24 cellular contexts compared by ENCODE assay signal in the genomic region with DNA sequence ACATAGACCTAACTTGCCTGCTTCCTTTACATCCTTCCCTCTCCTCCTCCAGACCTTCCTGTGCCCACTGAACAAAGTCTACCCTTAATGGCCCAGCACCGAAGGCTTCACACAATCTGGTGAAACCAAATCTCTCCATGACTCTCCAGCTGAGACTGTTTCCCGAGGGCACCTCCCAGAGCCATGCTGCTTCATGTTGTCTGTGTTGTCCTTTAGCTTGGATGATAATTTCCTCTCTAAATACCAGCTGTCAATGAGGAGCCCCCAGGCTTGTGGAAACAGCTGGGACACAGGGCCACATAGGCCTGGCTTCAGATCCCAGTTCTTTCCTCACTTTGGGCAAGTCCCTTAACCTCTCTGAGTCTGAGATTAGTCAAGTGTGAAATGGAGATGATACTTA. TPM values are rescaled to one million over a fixed set of nuclear protein-coding genes. Genes with fewer than 3 reads are reported as not detected.
DNase-seq lines count a peak whose midpoint lies in the region; ATAC-seq and TF ChIP-seq lines count a peak whose summit lies in the region.
"Had no signal": no experiment of that assay in that cellular context is flagged by ENCODE, and none has a peak within 500 bp of the region (broad histone marks: within the 10 kb centered on the region; RNA-seq: fewer than 3 reads in every experiment).

No MANE protein-coding gene starts in this region.

- ATAC-seq in HG02970 (IDR thresholded peaks at IDR 0.05; ENCODE audit: low FRiP score, unreplicated experiment), result no peak
- ATAC-seq: activated T-cell treated with anti-CD3 and anti-CD28 coated beads, Interleukin-2, amount 50 U/mL, for 72 hours; HepG2; stimulated activated effector memory CD8-positive, alpha-beta T cell treated with anti-CD3 and anti-CD28 coated beads, Interleukin-12 subunit alpha, Interleukin-12 subunit beta, amount 100 ng/mL, for 72 hours had no signal

- TF ChIP-seq POLR2A in esophagus muscularis mucosa (IDR thresholded peaks at IDR 0.05; ENCODE audit: low read depth) (no peak), sigmoid colon (IDR thresholded peaks at IDR 0.05) (no peak)

- peak; percentile 86 for DNase-seq in NCI-H1694 treated with DMSO at 0.1 percent for 48 hours (lab: John Stamatoyannopoulos, UW)
- peak; percentile 81 for DNase-seq in RPMI7951 (ENCODE audit: low read depth)
- no peak for DNase-seq in esophagus muscularis mucosa (ENCODE audit: extremely low spot score)
- no peak for DNase-seq in sigmoid colon
- no peak for DNase-seq in H7
- no peak for DNase-seq in activated CD4-positive, CD25-positive, alpha-beta regulatory T cell (lab: John Stamatoyannopoulos, UW)
- DNase-seq: activated CD4-positive, alpha-beta T cell treated with anti-CD3 and anti-CD28 coated beads, Interleukin-2, amount 10 ng/mL, durations not matched to agents 7 days and 5 days; activated naive CD4-positive, alpha-beta T cell treated with Interleukin-2 at 50 U/mL for 16 hours; activated T-cell treated with anti-CD3 and anti-CD28 coated beads, Interleukin-2, amount 50 U/mL, for 72 hours; colonic mucosa; NCI-H1092 treated with DMSO at 0.1 percent for 48 hours; NCI-H2107; NCI-H524 treated with DMSO at 0.1 percent for 48 hours; small intestine; stimulated activated CD4-positive, alpha-beta T cell treated with anti-CD3 and anti-CD28 coated beads, Interleukin-2, amount 100 ng/mL, for 24 hours; T-helper 9 cell; WERI-Rb-1 had no signal

- peak overlapping the region; percentile 43 to 86 (median 60) for H3K27ac ChIP-seq in esophagus muscularis mucosa (replicated peaks in 1 of 4)
- H3K27ac ChIP-seq in sigmoid colon, result peak overlapping the region; percentile 24 to 68 (median 54)
- H3K27ac ChIP-seq: colonic mucosa, HL-60, RWPE1, thoracic aorta, WERI-Rb-1 had no signal

- H3K9me3 ChIP-seq in esophagus muscularis mucosa (no peaks in the 10 kb centered on the region), sigmoid colon (no peaks in the 10 kb centered on the region)
- H3K9me3 ChIP-seq: colonic mucosa, HAP-1, thoracic aorta had no signal

- TF ChIP-seq EP300 in esophagus muscularis mucosa (IDR thresholded peaks at IDR 0.05) (no peak), sigmoid colon (IDR thresholded peaks at IDR 0.05) (no peak)

- WGBS in esophagus muscularis mucosa, result 95% methylated on average over 2 of the region's 2 CpGs
- 92% methylated on average over 2 of the region's 2 CpGs for WGBS in sigmoid colon, 2 donors

- intact Hi-C loops in esophagus muscularis mucosa (cut with DNase I) (no loop called here), sigmoid colon (cut with DNase I) (no loop called here)

- H3K4me3 ChIP-seq in esophagus muscularis mucosa (no peak overlapping the region), sigmoid colon (no peak overlapping the region), H7 (ENCODE audit: insufficient read depth, low read depth, low read length) (no peak overlapping the region)
- H3K4me3 ChIP-seq: colonic mucosa, HAP-1, thoracic aorta had no signal

- H3K4me1 ChIP-seq in esophagus muscularis mucosa (peaks cover 53 to 80% (median 77%) of the 10 kb centered on the region in 4 donors), sigmoid colon (peaks cover 0 to 59% (median 48%) of the 10 kb centered on the region in 4 donors)
- H3K4me1 ChIP-seq: colonic mucosa had no signal

- TF ChIP-seq CTCF in esophagus muscularis mucosa (IDR thresholded peaks at IDR 0.05) (no peak), sigmoid colon (IDR thresholded peaks at IDR 0.05) (no peak)

- H3K27me3 ChIP-seq in esophagus muscularis mucosa (no peaks in the 10 kb centered on the region), sigmoid colon (no peaks in the 10 kb centered on the region), H7 (ENCODE audit: control insufficient read depth, insufficient read depth, low read length) (no peaks in the 10 kb centered on the region)
- H3K27me3 ChIP-seq: colonic mucosa had no signal

- H3K36me3 ChIP-seq in esophagus muscularis mucosa (peaks cover under 1 to 74% (median 44%) of the 10 kb centered on the region in 4 donors), sigmoid colon (peaks cover 0 to 69% (median 23%) of the 10 kb centered on the region in 4 donors), H7 (replicated peaks; ENCODE audit: control insufficient read depth, insufficient read depth, low read length) (peaks cover 4% of the 10 kb centered on the region)
- H3K36me3 ChIP-seq: thoracic aorta had no signal

RNA-seq across cellular contexts. Expression of gene DLD, which starts 54.3 kb away (rescaled TPM):
- 66.7 and 75.2 TPM in 2 replicates for total RNA-seq in RPMI7951 (2014; rRNA removed; shearing (Covaris generic))
- total RNA-seq in esophagus muscularis mucosa (100 to 1,000 TPM in 3 of 4 donors, 10 to 100 TPM in 1; 99.9 to 135 (median 119) TPM), sigmoid colon (100 to 1,000 TPM in 3 of 4 donors, 10 to 100 TPM in 1; 97.2 to 446 (median 124) TPM)
- polyA plus RNA-seq in sigmoid colon, result 100 to 1,000 TPM in 2 of 3 donors, 10 to 100 TPM in 1; 82.3 to 127 (median 111) TPM
- 58.5 and 65.1 TPM in 2 replicates for total RNA-seq in H7 (2014; rRNA removed; shearing (Covaris generic))

RNA-seq across cellular contexts. Expression of gene LAMB1, which starts 57.6 kb away (rescaled TPM):
- 147 and 157 TPM in 2 replicates for total RNA-seq in RPMI7951 (2014; rRNA removed; shearing (Covaris generic))
- total RNA-seq in esophagus muscularis mucosa (100 to 1,000 TPM; 167 to 240 (median 219) TPM), sigmoid colon (100 to 1,000 TPM; 161 to 246 (median 185) TPM)
- polyA plus RNA-seq in sigmoid colon, result 100 to 1,000 TPM in 1 of 3 donors, 10 to 100 TPM in 2; 16.9 to 103 (median 22.8) TPM
- 61.0 and 77.2 TPM in 2 replicates for total RNA-seq in H7 (2014; rRNA removed; shearing (Covaris generic))
- total RNA-seq: activated CD4-positive, alpha-beta T cell treated with anti-CD3 and anti-CD28 coated beads, Interleukin-2, amount 10 ng/mL, durations not matched to agents 7 days and 5 days had no signal

Comparison
In these comparisons a context has a peak if more than half of its experiments do, and no peak if none do; other contexts are left out.
1. DNase-seq: peak in NCI-H1694 treated with DMSO at 0.1 percent for 48 hours (single experiment) and RPMI7951 (single experiment); none in esophagus muscularis mucosa (single experiment), sigmoid colon (single experiment), H7 (single experiment) and activated CD4-positive, CD25-positive, alpha-beta regulatory T cell (0 of 4).